ENCODE assay signal across 8 cellular contexts in genomic region chr19:13765395-13766094, GRCh38. TPM values are rescaled to one million over a fixed set of nuclear protein-coding genes. Genes with fewer than 3 reads are reported as not detected.
A peak's percentile ranks its signal among the peaks of the same experiment; 100 is the strongest.
DNase-seq lines count a peak whose midpoint lies in the region; ATAC-seq lines count a peak whose summit lies in the region.

No MANE protein-coding gene starts in this region.

- peaks cover 62% of the 10 kb centered on the region for H3K36me3 ChIP-seq in BLaER1
- H3K36me3 ChIP-seq in Karpas-422 (ENCODE audit: insufficient read depth, low read length): 0 out of 2 replicates have a peak, but pooled peaks cover 2% of the 10 kb centered on the region
- H3K36me3 ChIP-seq in naive thymus-derived CD4-positive, alpha-beta T cell (ENCODE audit: control insufficient read depth in 2 of 3, insufficient read depth in 3 of 3, low read length in 3 of 3): peaks cover 0 to 40% (median 3%) of the 10 kb centered on the region in 3 experiments

- no peak for ATAC-seq in central memory CD8-positive, alpha-beta T cell (replicated peaks; ENCODE audit: extremely low read depth, poor library complexity, severe bottlenecking)
- ATAC-seq in naive thymus-derived CD4-positive, alpha-beta T cell: no peak
- ATAC-seq in GM18858 (IDR thresholded peaks at IDR 0.05; ENCODE audit: unreplicated experiment): no peak

- peaks cover 24% of the 10 kb centered on the region for H3K4me1 ChIP-seq in BLaER1
- H3K4me1 ChIP-seq in Karpas-422 (ENCODE audit: low read length): peaks cover 10% of the 10 kb centered on the region
- H3K4me1 ChIP-seq in naive thymus-derived CD4-positive, alpha-beta T cell (ENCODE audit: control insufficient read depth in 2 of 2, insufficient read depth in 2 of 2, low read length in 2 of 2): peaks cover 0 to 11% of the 10 kb centered on the region in 2 donors

- H3K9me3 Mint-ChIP-seq in central memory CD8-positive, alpha-beta T cell: no peaks in the 10 kb centered on the region
- H3K9me3 Mint-ChIP-seq in naive thymus-derived CD4-positive, alpha-beta T cell: no peaks in the 10 kb centered on the region

- H4K20me1 ChIP-seq in BLaER1: peaks cover 17% of the 10 kb centered on the region
- no peaks in the 10 kb centered on the region for H4K20me1 ChIP-seq in Karpas-422 (ENCODE audit: insufficient read depth, low read depth, low read length)

- H3K27me3 ChIP-seq in BLaER1: no peaks in the 10 kb centered on the region
- H3K27me3 ChIP-seq in Karpas-422 (ENCODE audit: low read length): no peaks in the 10 kb centered on the region
- H3K27me3 ChIP-seq in naive thymus-derived CD4-positive, alpha-beta T cell (ENCODE audit: control insufficient read depth in 2 of 2, insufficient read depth in 2 of 2, low read length in 2 of 2): no peaks in the 10 kb centered on the region

- DNase-seq in Karpas-422: no peak
- DNase-seq in central memory CD8-positive, alpha-beta T cell (ENCODE audit: low spot score in 2 of 2): no peak
- DNase-seq in naive thymus-derived CD4-positive, alpha-beta T cell: no peak
- DNase-seq in DMS153 treated with DMSO at 0.1 percent for 48 hours (lab: John Stamatoyannopoulos, UW; ENCODE audit: unreplicated experiment): no peak
- no peak for DNase-seq in AML-193 (lab: John Stamatoyannopoulos, UW)
- no peak for DNase-seq in LoVo (ENCODE audit: low spot score)

- peak overlapping the region; percentile 96 for H3K4me2 ChIP-seq in BLaER1
- H3K4me2 ChIP-seq in Karpas-422 (ENCODE audit: low read depth, low read length, poor library complexity, severe bottlenecking): peak overlapping the region; percentile 56

- H3K27ac ChIP-seq in BLaER1 (no peak overlapping the region), Karpas-422 (ENCODE audit: low read length) (no peak overlapping the region)
- H3K27ac ChIP-seq in naive thymus-derived CD4-positive, alpha-beta T cell (ENCODE audit: low read depth, low read length): peak overlapping the region; percentile 63

- peak overlapping the region; percentile 88 for H3K4me3 Mint-ChIP-seq in central memory CD8-positive, alpha-beta T cell
- peak overlapping the region; percentile 76 to 94 (median 90) for H3K4me3 Mint-ChIP-seq in naive thymus-derived CD4-positive, alpha-beta T cell

- H3K9ac ChIP-seq in BLaER1: peak overlapping the region; percentile 81
- H3K9ac ChIP-seq in Karpas-422 (ENCODE audit: low read length): peak overlapping the region; percentile 63

- POLR2A ChIA-PET in naive thymus-derived CD4-positive, alpha-beta T cell (lab: Charles Lee): interaction anchor here (0.7 to 1.4 kb wide), 4 partner anchors 8 to 241 kb away, joined by 3 to 12 read pairs (median 4); partner anchors contain the start of genes C19orf53 and RFX1

- intact Hi-C loops in naive thymus-derived CD4-positive, alpha-beta T cell (cut with micrococcal nuclease): loop anchor here in 1 of 2 donors (2.0 kb wide), 1 partner anchor 17 kb away; no protein-coding TSS in a partner anchor

- H3K27me3 Mint-ChIP-seq in central memory CD8-positive, alpha-beta T cell: no peaks in the 10 kb centered on the region
- no peaks in the 10 kb centered on the region for H3K27me3 Mint-ChIP-seq in naive thymus-derived CD4-positive, alpha-beta T cell

- peaks cover 15% of the 10 kb centered on the region for H3K4me1 Mint-ChIP-seq in central memory CD8-positive, alpha-beta T cell
- peaks cover 8 to 25% (median 18%) of the 10 kb centered on the region in 7 donors for H3K4me1 Mint-ChIP-seq in naive thymus-derived CD4-positive, alpha-beta T cell

- H3K9me2 ChIP-seq in Karpas-422 (replicated peaks; ENCODE audit: insufficient read depth, low read length): no peaks in the 10 kb centered on the region

- no peak overlapping the region for H2AFZ ChIP-seq in Karpas-422 (ENCODE audit: low read length)

- H3K79me2 ChIP-seq in Karpas-422 (ENCODE audit: low read length): peaks cover 23% of the 10 kb centered on the region

- peak overlapping the region; percentile 79 for H3K4me3 ChIP-seq in BLaER1
- peak overlapping the region; percentile 69 for H3K4me3 ChIP-seq in Karpas-422 (ENCODE audit: low read length)
- peak overlapping the region; percentile 54 for H3K4me3 ChIP-seq in naive thymus-derived CD4-positive, alpha-beta T cell (ENCODE audit: low read length)

- H3K9me3 ChIP-seq in BLaER1 (no peaks in the 10 kb centered on the region), Karpas-422 (ENCODE audit: low read length) (no peaks in the 10 kb centered on the region)
- no peaks in the 10 kb centered on the region for H3K9me3 ChIP-seq in naive thymus-derived CD4-positive, alpha-beta T cell (ENCODE audit: control insufficient read depth in 2 of 3, low read length in 3 of 3)

- peaks cover 25% of the 10 kb centered on the region for H3K36me3 Mint-ChIP-seq in central memory CD8-positive, alpha-beta T cell (ENCODE audit: insufficient read depth)
- peaks cover 0 to 10% (median 4%) of the 10 kb centered on the region in 5 donors for H3K36me3 Mint-ChIP-seq in naive thymus-derived CD4-positive, alpha-beta T cell

- CTCF ChIA-PET in naive thymus-derived CD4-positive, alpha-beta T cell (lab: Charles Lee): interaction anchor here (0.6 kb wide), 1 partner anchor 723 kb away, joined by 3 read pairs; no protein-coding TSS in a partner anchor

- peak overlapping the region; percentile 94 for H3K27ac Mint-ChIP-seq in central memory CD8-positive, alpha-beta T cell (ENCODE audit: low read depth)
- H3K27ac Mint-ChIP-seq in naive thymus-derived CD4-positive, alpha-beta T cell: peak overlapping the region; percentile 75 to 94 (median 89)

RNA-seq across cellular contexts. Expression of gene MRI1, which starts 1.2 kb away (rescaled TPM):
- total RNA-seq in Karpas-422 (2014; rRNA removed; shearing (Covaris generic); ENCODE audit: low replicate concordance): 33.4 and 78.9 TPM in 2 replicates
- total RNA-seq in naive thymus-derived CD4-positive, alpha-beta T cell: 10 to 100 TPM; 29.1 to 56.2 (median 49.2) TPM
- 10 to 100 TPM in 1 of 2 donors, 1 to 10 TPM in 1; 7.1 to 22.4 TPM for polyA plus RNA-seq in naive thymus-derived CD4-positive, alpha-beta T cell

RNA-seq across cellular contexts. Expression of gene C19orf53, which starts 8.7 kb away (rescaled TPM):
- 117 and 158 TPM in 2 replicates for total RNA-seq in Karpas-422 (2014; rRNA removed; shearing (Covaris generic); ENCODE audit: low replicate concordance)
- total RNA-seq in naive thymus-derived CD4-positive, alpha-beta T cell: 100 to 1,000 TPM in 1 of 5 experiments, 10 to 100 TPM in 4; 57.2 to 108 (median 86.2) TPM
- polyA plus RNA-seq in naive thymus-derived CD4-positive, alpha-beta T cell: 100 to 1,000 TPM; 203 to 289 TPM

RNA-seq across cellular contexts. Expression of gene ZSWIM4, which starts 29.7 kb away (rescaled TPM):
- total RNA-seq in Karpas-422 (2014; rRNA removed; shearing (Covaris generic); ENCODE audit: low replicate concordance): 6.8 and 7.3 TPM in 2 replicates
- 1 to 10 TPM; 4.8 to 7.8 (median 5.9) TPM for total RNA-seq in naive thymus-derived CD4-positive, alpha-beta T cell
- 1 to 10 TPM in 1 of 2 donors, under 1 TPM in 1; 0.73 to 1.6 TPM for polyA plus RNA-seq in naive thymus-derived CD4-positive, alpha-beta T cell
